Comparison of ENCODE assay signal across 12 cellular contexts in the genomic region with DNA sequence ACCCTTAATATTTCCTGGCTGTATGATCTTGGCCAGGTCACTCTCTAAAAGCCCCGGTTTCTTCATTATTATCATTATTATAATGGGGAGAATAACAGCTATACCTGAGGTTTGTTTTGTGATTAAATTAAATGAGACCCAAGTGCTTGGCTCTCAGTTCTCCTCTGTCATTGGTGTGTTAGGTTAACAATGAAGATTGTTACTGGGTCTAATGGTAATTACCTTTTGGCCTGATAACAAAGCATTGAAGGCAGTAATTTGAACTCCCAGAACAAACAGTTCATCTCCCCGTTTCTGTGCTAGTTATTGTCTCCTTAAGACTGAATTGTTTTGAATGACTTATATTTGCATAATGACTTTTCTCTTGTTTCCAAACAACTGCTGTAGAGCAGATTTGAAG. TPM values are rescaled to one million over a fixed set of nuclear protein-coding genes. Genes with fewer than 3 reads are reported as not detected.
DNase-seq lines count a peak whose midpoint lies in the region; ATAC-seq and TF ChIP-seq lines count a peak whose summit lies in the region.
"Had no signal": no experiment of that assay in that cellular context is flagged by ENCODE, and none has a peak within 500 bp of the region (broad histone marks: within the 10 kb centered on the region; RNA-seq: fewer than 3 reads in every experiment).

No MANE protein-coding gene starts in this region.

- ATAC-seq in HG02642 (IDR thresholded peaks at IDR 0.05; ENCODE audit: poor library complexity, unreplicated experiment) (no peak), GM21447 (IDR thresholded peaks at IDR 0.05; ENCODE audit: unreplicated experiment) (no peak), HG03520 (IDR thresholded peaks at IDR 0.05; ENCODE audit: unreplicated experiment) (no peak)

- H3K9me3 ChIP-seq in HUES64 (ENCODE audit: insufficient read depth, low read depth, low read length) (no peaks in the 10 kb centered on the region), iPS-20b (ENCODE audit: insufficient read depth, low read depth, low read length) (no peaks in the 10 kb centered on the region), right atrium auricular region (no peaks in the 10 kb centered on the region)

- H3K27ac ChIP-seq in HUES64 (ENCODE audit: low read depth, low read length) (peak overlapping the region; percentile 48; the same call in 1 of the 2 replicates), iPS-20b (ENCODE audit: low read length) (no peak overlapping the region), right atrium auricular region (no peak overlapping the region)

- H3K4me3 ChIP-seq in HUES64 (ENCODE audit: low read length), result no peak overlapping the region
- 0 out of 2 replicates have a peak overlapping the region, but pooled peaks have one; percentile 18 for H3K4me3 ChIP-seq in iPS-20b (ENCODE audit: low read length)
- no peak overlapping the region for H3K4me3 ChIP-seq in right atrium auricular region

- H3K4me1 ChIP-seq in HUES64 (ENCODE audit: insufficient read depth, low read length) (peaks cover 18% of the 10 kb centered on the region), iPS-20b (ENCODE audit: insufficient read depth, low read length) (peaks cover 13% of the 10 kb centered on the region; the same call in 1 of the 2 replicates), right atrium auricular region (no peaks in the 10 kb centered on the region)

- peaks cover 12% of the 10 kb centered on the region for H3K36me3 ChIP-seq in HUES64 (ENCODE audit: insufficient read depth, low read length)
- H3K36me3 ChIP-seq in iPS-20b (ENCODE audit: insufficient read depth, low read depth, low read length), result peaks cover 7% of the 10 kb centered on the region
- H3K36me3 ChIP-seq in right atrium auricular region, result peaks cover 14% of the 10 kb centered on the region

- 67% methylated on average over 1 of the region's 2 CpGs for WGBS in HUES64

- no peak for TF ChIP-seq CTCF in right atrium auricular region (IDR thresholded peaks at IDR 0.05)

- H3K27me3 ChIP-seq in HUES64 (ENCODE audit: insufficient read depth, low read length), result no peaks in the 10 kb centered on the region
- H3K27me3 ChIP-seq in iPS-20b (ENCODE audit: insufficient read depth, low read length), result no peaks in the 10 kb centered on the region
- H3K27me3 ChIP-seq in right atrium auricular region, result no peaks in the 10 kb centered on the region

- H3K9ac ChIP-seq in HUES64 (ENCODE audit: low read depth, low read length) (no peak overlapping the region), iPS-20b (ENCODE audit: low read depth, low read length) (no peak overlapping the region; the same call in 1 of the 2 replicates)

- DNase-seq in NCI-H146 (lab: John Stamatoyannopoulos, UW) (peak; percentile 83), NCI-H69 (lab: John Stamatoyannopoulos, UW) (peak; percentile 65), right atrium auricular region (ENCODE audit: low spot score) (no peak)
- DNase-seq: AML-193, NCI-H510A, OCI-M1, RPMI8226 had no signal

RNA-seq across cellular contexts. Expression of a gene that starts 6.8 kb away (rescaled TPM):
- polyA plus RNA-seq in HUES64 (2013, experiment 1 of 2), result 29.2 TPM
- 22.4 TPM for polyA plus RNA-seq in HUES64 (2013, experiment 2 of 2)
- total RNA-seq in right atrium auricular region, result 10 to 100 TPM in 1 of 2 donors, 1 to 10 TPM in 1; 9.9 to 10.3 TPM

RNA-seq across cellular contexts. Expression of a gene that starts 57.7 kb away (rescaled TPM):
- 7.0 TPM for polyA plus RNA-seq in HUES64 (2013, experiment 1 of 2)
- polyA plus RNA-seq in HUES64 (2013, experiment 2 of 2), result 7.5 TPM
- total RNA-seq in right atrium auricular region, result 1 to 10 TPM; 7.4 to 7.9 TPM
